ENCODE assay signal across 17 cellular contexts in the genomic region with DNA sequence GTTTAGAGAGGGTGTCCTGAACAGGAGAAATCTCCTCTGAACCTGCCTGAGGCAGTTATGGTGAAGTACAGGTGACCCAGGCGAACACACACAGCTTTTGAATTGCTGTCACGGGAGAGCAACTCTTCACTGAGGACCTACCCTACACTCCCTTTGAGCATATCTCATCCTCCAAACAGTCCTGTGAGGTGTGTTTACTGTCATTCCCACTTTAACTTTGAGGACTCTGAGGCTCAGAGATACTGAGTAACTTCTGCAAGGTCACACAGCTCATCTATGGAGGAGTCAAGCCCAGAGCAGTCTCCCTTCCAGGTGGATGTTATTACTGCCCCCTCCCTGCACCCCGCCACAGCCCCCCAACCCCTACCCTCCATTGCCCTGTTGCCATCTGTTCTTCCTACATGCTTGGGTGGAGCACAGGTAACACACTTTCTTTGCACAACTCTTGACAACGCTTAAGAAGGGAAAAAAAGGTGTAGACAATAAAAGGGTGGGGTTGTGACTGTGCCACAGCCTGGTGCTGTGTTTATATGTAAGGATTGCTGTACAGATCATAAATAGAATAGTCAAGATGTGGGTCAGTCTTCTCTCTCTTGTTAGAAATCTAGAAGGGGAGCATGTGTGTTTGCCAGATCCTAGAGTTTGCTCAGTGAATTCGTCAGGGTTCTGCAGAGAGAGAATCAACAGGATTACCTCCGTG. TPM values are rescaled to one million over a fixed set of nuclear protein-coding genes. Genes with fewer than 3 reads are reported as not detected.
DNase-seq lines count a peak whose midpoint lies in the region; ATAC-seq, FAIRE-seq and TF ChIP-seq lines count a peak whose summit lies in the region.
"Had no signal": no experiment of that assay in that cellular context is flagged by ENCODE, and none has a peak within 500 bp of the region (broad histone marks: within the 10 kb centered on the region; RNA-seq: fewer than 3 reads in every experiment).

No MANE protein-coding gene starts in this region.

- no peaks in the 10 kb centered on the region for H3K79me2 ChIP-seq in HepG2 (ENCODE audit: insufficient read depth, low read length)
- H3K79me2 ChIP-seq in mesendoderm (ENCODE audit: control insufficient read depth, insufficient read depth, low read length) = no peaks in the 10 kb centered on the region

- FAIRE-seq in HepG2 (lab: Jason Lieb, UNC) = no peak
- FAIRE-seq: GM12892 had no signal

- H3K4ac ChIP-seq in mesenchymal stem cell (ENCODE audit: low read depth in 1 of 2, low read length in 2 of 2) (no peak overlapping the region), neuronal stem cell (ENCODE audit: low read length) (no peak overlapping the region), mesendoderm (ENCODE audit: low read depth, low read length) (no peak overlapping the region)

- H3K79me1 ChIP-seq in mesenchymal stem cell (replicated peaks; ENCODE audit: low read length, poor library complexity, severe bottlenecking) (no peaks in the 10 kb centered on the region), neuronal stem cell (ENCODE audit: low read depth, low read length) (no peaks in the 10 kb centered on the region), mesendoderm (ENCODE audit: low read length) (no peaks in the 10 kb centered on the region)

- 15% methylated on average over 6 of the region's 6 CpGs for WGBS in HepG2 (ENCODE audit: low lambda C conversion rate)
- 72% methylated on average over 4 of the region's 6 CpGs for WGBS in right lobe of liver (ENCODE audit: insufficient coverage, low coverage, low lambda C conversion rate, missing lambda C conversion rate)
- 96% methylated on average over 6 of the region's 6 CpGs for WGBS in mesenchymal stem cell
- WGBS in neuronal stem cell (ENCODE audit: extremely low coverage in 2 of 2, insufficient read length in 2 of 2, insufficient replicate concordance in 1 of 2), 2 donors = no CpG with 5 or more reads among the region's 6 CpGs
- no CpG with 5 or more reads among the region's 6 CpGs for WGBS in mesendoderm (ENCODE audit: extremely low coverage, insufficient coverage, low lambda C conversion rate)

- BruUV-seq in HepG2 (replicated peaks; lab: Mats Ljungman, UMichigan) = no TSS peak

- H2BK12ac ChIP-seq in mesenchymal stem cell (ENCODE audit: low read length in 2 of 2) (no peak overlapping the region), neuronal stem cell (ENCODE audit: low read length) (no peak overlapping the region)

- TF ChIP-seq EP300 in HepG2 (IDR thresholded peaks at IDR 0.05; ENCODE audit: low read depth in 2 of 2, low read length in 2 of 2) (no peak), HepG2 (CRISPR knock-in tag; IDR thresholded peaks at IDR 0.05; ENCODE audit: borderline replicate concordance) (no peak)

- in situ Hi-C loops in HepG2 (cut with HindIII; ENCODE audit: extremely low pct_ligation_motif_present, low pct_unique_long_range_greater_than_20kb) = no loop called here

- no peak overlapping the region for H4K5ac ChIP-seq in mesendoderm (ENCODE audit: low read length)

- intact Hi-C loops in HepG2 (cut with micrococcal nuclease; ENCODE audit: unreplicated experiment) = loop anchor here (1.0 to 5.0 kb wide), 4 partner anchors 32 to 128 kb away; partner anchors contain the start of gene REV3L
- intact Hi-C loops in right lobe of liver (cut with DNase I) = no loop called here

- H2BK5ac ChIP-seq in mesenchymal stem cell (ENCODE audit: low read depth, low read length, poor library complexity, severe bottlenecking) = no peak overlapping the region
- H2BK5ac ChIP-seq in neuronal stem cell (ENCODE audit: low read length) = no peak overlapping the region
- H2BK5ac ChIP-seq in mesendoderm (ENCODE audit: low read length) = no peak overlapping the region

- H2BK120ac ChIP-seq in mesenchymal stem cell (ENCODE audit: low read depth, low read length) = no peak overlapping the region
- peak overlapping the region; percentile 32 for H2BK120ac ChIP-seq in neuronal stem cell (ENCODE audit: low read depth, low read length)
- H2BK120ac ChIP-seq in mesendoderm (ENCODE audit: low read depth, low read length) = no peak overlapping the region

- CTCF ChIA-PET in HepG2 (lab: Yijun Ruan, JAX; ENCODE audit: low intra/inter-chr PET ratio, low total read pairs) = no interaction called here

- H3K27ac ChIP-seq in HepG2 (ENCODE audit: extremely low read length, insufficient read depth, low read length) (peak overlapping the region; percentile 35), right lobe of liver (no peak overlapping the region), mesenchymal stem cell (ENCODE audit: low read length, poor library complexity, severe bottlenecking) (no peak overlapping the region), neuronal stem cell (replicated peaks; ENCODE audit: low read length) (no peak overlapping the region), mesendoderm (ENCODE audit: low read depth, low read length) (no peak overlapping the region)
- H3K27ac ChIP-seq: C4-2B had no signal

- no peaks in the 10 kb centered on the region for H3K36me3 ChIP-seq in HepG2 (replicated peaks in 1 of 2; ENCODE audit: control insufficient read depth in 1 of 2, insufficient read depth in 2 of 2, low read length in 2 of 2)
- H3K36me3 ChIP-seq in right lobe of liver = no peaks in the 10 kb centered on the region
- H3K36me3 ChIP-seq in mesenchymal stem cell (ENCODE audit: control insufficient read depth in 1 of 2, insufficient read depth in 2 of 2, low read depth in 1 of 2, low read length in 2 of 2) = no peaks in the 10 kb centered on the region
- no peaks in the 10 kb centered on the region for H3K36me3 ChIP-seq in neuronal stem cell (replicated peaks in 1 of 2; ENCODE audit: control insufficient read depth in 2 of 2, insufficient read depth in 2 of 2, low read length in 2 of 2)
- H3K36me3 ChIP-seq in mesendoderm (ENCODE audit: control insufficient read depth, insufficient read depth, low read length) = no peaks in the 10 kb centered on the region

- H2AK5ac ChIP-seq in mesenchymal stem cell (ENCODE audit: low read length, severe bottlenecking) (peak overlapping the region; percentile 43), neuronal stem cell (ENCODE audit: low read depth, low read length) (peak overlapping the region; percentile 19), mesendoderm (ENCODE audit: low read length) (no peak overlapping the region)

- no peaks in the 10 kb centered on the region for H4K20me1 ChIP-seq in HepG2 (ENCODE audit: insufficient read depth, low read length)

- no peak for TF ChIP-seq RAD21 in HepG2 (CRISPR knock-in tag; IDR thresholded peaks at IDR 0.05)

- H3K4me2 ChIP-seq in HepG2 (ENCODE audit: low read depth, low read length) = peak overlapping the region; percentile 66
- no peak overlapping the region for H3K4me2 ChIP-seq in mesenchymal stem cell (ENCODE audit: low read length, poor library complexity, severe bottlenecking)
- H3K4me2 ChIP-seq in neuronal stem cell (ENCODE audit: insufficient read depth, low read length, poor library complexity, severe bottlenecking) = no peak overlapping the region
- H3K4me2 ChIP-seq in mesendoderm (ENCODE audit: low read length) = no peak overlapping the region
- H3K4me2 ChIP-seq: GM23338 had no signal

- TF ChIP-seq POLR2A in HepG2 (IDR thresholded peaks at IDR 0.05; ENCODE audit: insufficient read depth in 1 of 2, low read depth in 2 of 2, low read length in 2 of 2) = no peak
- TF ChIP-seq POLR2A in right lobe of liver (IDR thresholded peaks at IDR 0.05) = no peak

- no peak for ATAC-seq in HepG2
- no peak for ATAC-seq in right lobe of liver
- ATAC-seq: GM23338 had no signal

- H3K4me1 ChIP-seq in HepG2 (ENCODE audit: insufficient read depth, low read length) (peaks cover 84% of the 10 kb centered on the region), right lobe of liver (peaks cover 0 to 13% (median 2%) of the 10 kb centered on the region in 4 donors), mesenchymal stem cell (ENCODE audit: control insufficient read depth, insufficient read depth, low read depth, low read length) (peaks cover 8% of the 10 kb centered on the region), neuronal stem cell (ENCODE audit: control insufficient read depth in 2 of 2, insufficient read depth in 1 of 2, low read depth in 1 of 2, low read length in 2 of 2) (peaks cover 12 to 14% of the 10 kb centered on the region in 2 donors), mesendoderm (ENCODE audit: control insufficient read depth, low read depth, low read length) (no peaks in the 10 kb centered on the region)

- H3K9me3 ChIP-seq in HepG2 (ENCODE audit: low read length) (no peaks in the 10 kb centered on the region), right lobe of liver (no peaks in the 10 kb centered on the region), mesenchymal stem cell (ENCODE audit: control insufficient read depth, low read length) (no peaks in the 10 kb centered on the region), neuronal stem cell (replicated peaks in 1 of 2; ENCODE audit: control insufficient read depth in 2 of 2, insufficient read depth in 1 of 2, low read depth in 1 of 2, low read length in 2 of 2) (peaks cover 4 to 9% of the 10 kb centered on the region in 2 donors)

- POLR2A ChIA-PET in HepG2 (lab: Yijun Ruan, JAX) = interaction anchor here (1.8 kb wide), 1 partner anchor 38 kb away, joined by 4 read pairs; no protein-coding TSS in a partner anchor

- H3K23ac ChIP-seq in mesenchymal stem cell (ENCODE audit: low read length in 2 of 2) = no peak overlapping the region
- no peak overlapping the region for H3K23ac ChIP-seq in neuronal stem cell (ENCODE audit: low read depth, low read length, poor library complexity)
- no peak overlapping the region for H3K23ac ChIP-seq in mesendoderm (ENCODE audit: low read length)

- H2BK15ac ChIP-seq in mesenchymal stem cell (ENCODE audit: low read depth, poor library complexity, severe bottlenecking) = no peak overlapping the region
- H2BK15ac ChIP-seq in neuronal stem cell (ENCODE audit: low read length) = no peak overlapping the region
- no peak overlapping the region for H2BK15ac ChIP-seq in mesendoderm (replicated peaks; ENCODE audit: low read depth)

- H3K56ac ChIP-seq in mesendoderm (ENCODE audit: low read length) = no peak overlapping the region

- no peaks in the 10 kb centered on the region; a peak in 1 of 5 replicates for H3K27me3 ChIP-seq in HepG2 (ENCODE audit: control insufficient read depth in 1 of 2, insufficient read depth in 2 of 2, low read length in 2 of 2)
- H3K27me3 ChIP-seq in right lobe of liver = no peaks in the 10 kb centered on the region
- H3K27me3 ChIP-seq in mesenchymal stem cell (ENCODE audit: control insufficient read depth in 1 of 2, insufficient read depth in 1 of 2, low read length in 2 of 2) = peaks cover 0 to 3% of the 10 kb centered on the region in 2 experiments
- H3K27me3 ChIP-seq in neuronal stem cell (ENCODE audit: control insufficient read depth in 3 of 3, insufficient read depth in 3 of 3, low read depth in 1 of 3, low read length in 3 of 3) = no peaks in the 10 kb centered on the region
- no peaks in the 10 kb centered on the region for H3K27me3 ChIP-seq in mesendoderm (ENCODE audit: insufficient read depth, low read length, poor library complexity)

- no peak overlapping the region for H2AFZ ChIP-seq in HepG2 (ENCODE audit: low read length)
- no peak overlapping the region for H2AFZ ChIP-seq in mesenchymal stem cell (ENCODE audit: low read depth, low read length)
- no peak overlapping the region for H2AFZ ChIP-seq in neuronal stem cell (ENCODE audit: low read length)

- H3K4me3 ChIP-seq in HepG2 (replicated peaks in 1 of 3; ENCODE audit: insufficient read depth in 1 of 3, low read depth in 2 of 3, low read length in 3 of 3) = peak overlapping the region; percentile 2 to 19 (median 8); a peak in 2 of 6 replicates
- no peak overlapping the region for H3K4me3 ChIP-seq in right lobe of liver
- no peak overlapping the region for H3K4me3 ChIP-seq in mesenchymal stem cell (ENCODE audit: insufficient read depth in 1 of 2, low read depth in 1 of 2, low read length in 2 of 2)
- no peak overlapping the region for H3K4me3 ChIP-seq in neuronal stem cell (ENCODE audit: low read length in 2 of 2)
- no peak overlapping the region for H3K4me3 ChIP-seq in mesendoderm (ENCODE audit: low read length)
- H3K4me3 ChIP-seq: GM23338 had no signal

- no peak overlapping the region for H4K8ac ChIP-seq in mesenchymal stem cell (ENCODE audit: low read length)
- H4K8ac ChIP-seq in neuronal stem cell (ENCODE audit: low read depth, low read length) = no peak overlapping the region
- no peak overlapping the region for H4K8ac ChIP-seq in mesendoderm (ENCODE audit: low read depth, low read length)

- DNase-seq in HepG2 (ENCODE audit: low spot score) (no peak), right lobe of liver (no peak), mesenchymal stem cell (no peak), neuronal stem cell (ENCODE audit: low spot score) (no peak), KG1 (lab: John Stamatoyannopoulos, UW) (no peak), mesendoderm (no peak), HCEC 1CT (no peak)
- DNase-seq in activated naive CD4-positive, alpha-beta T cell (lab: John Stamatoyannopoulos, UW) = no peak
- DNase-seq: 8988T; ACHN; CD4-positive, alpha-beta memory T cell; DND-41; GDM1; H7 had no signal

- TF ChIP-seq CTCF in HepG2 (CRISPR knock-in tag; IDR thresholded peaks at IDR 0.05) (no peak), right lobe of liver (IDR thresholded peaks at IDR 0.05) (no peak)

- H3K9ac ChIP-seq in HepG2 (ENCODE audit: insufficient read depth, low read depth, low read length) (0 out of 2 replicates have a peak overlapping the region, but pooled peaks have one; percentile 2), mesenchymal stem cell (ENCODE audit: low read length) (no peak overlapping the region), neuronal stem cell (ENCODE audit: low read depth, low read length, poor library complexity) (no peak overlapping the region), mesendoderm (ENCODE audit: low read length) (no peak overlapping the region)

- H4K91ac ChIP-seq in mesenchymal stem cell (ENCODE audit: low read length) (no peak overlapping the region), neuronal stem cell (ENCODE audit: low read depth, low read length, poor library complexity) (no peak overlapping the region)

- H3K18ac ChIP-seq in mesenchymal stem cell (ENCODE audit: low read depth in 1 of 2, low read length in 2 of 2) (no peak overlapping the region), neuronal stem cell (ENCODE audit: low read length) (peak overlapping the region; percentile 16), mesendoderm (ENCODE audit: low read length) (no peak overlapping the region)

- H3K14ac ChIP-seq in mesenchymal stem cell (ENCODE audit: low read length in 2 of 2) (no peak overlapping the region), neuronal stem cell (ENCODE audit: low read length) (no peak overlapping the region)

RNA-seq across cellular contexts. Expression of gene TRAF3IP2, which starts 4.3 kb away (rescaled TPM):
- total RNA-seq in HepG2 (2016; rRNA removed; fragmentation: Illumina TruSeq; extraction: Trizol) (7.2 and 8.1 TPM in 2 replicates), right lobe of liver (10 to 100 TPM in 2 of 6 experiments, 1 to 10 TPM in 4; 5.0 to 21.9 (median 8.6) TPM)
- 3.0 and 3.4 TPM in 2 replicates for total RNA-seq in HepG2 (2016; cell fraction: cytosol; rRNA removed; fragmentation: Illumina TruSeq; extraction: Trizol; ENCODE audit: low read depth)
- total RNA-seq in HepG2 (2016; cell fraction: insoluble cytoplasmic fraction; rRNA removed; fragmentation: Illumina TruSeq; extraction: Trizol) = 6.7 and 7.7 TPM in 2 replicates
- total RNA-seq in HepG2 (2016; cell fraction: membrane; rRNA removed; fragmentation: Illumina TruSeq; extraction: Trizol) = 8.2 and 8.7 TPM in 2 replicates
- 4.9 and 7.7 TPM in 2 replicates for total RNA-seq in HepG2 (2016; cell fraction: nucleus; rRNA removed; fragmentation: Illumina TruSeq; extraction: Trizol)
- polyA plus RNA-seq in HepG2 (2011; rRNA removed) = 6.7 and 9.0 TPM in 2 replicates
- 6.2 and 8.5 TPM in 2 replicates for polyA plus RNA-seq in HepG2 (2011; cell fraction: cytosol; rRNA removed)
- polyA plus RNA-seq in HepG2 (2011; cell fraction: nucleus; rRNA removed) = 3.9 and 4.2 TPM in 2 replicates
- 7.5 and 14.6 TPM in 2 replicates for polyA plus RNA-seq in HepG2 (2012)
- polyA plus RNA-seq in HepG2 (2016; cell fraction: cytosol; fragmentation: Illumina TruSeq; extraction: Trizol; ENCODE audit: low read depth) = 2.9 and 3.1 TPM in 2 replicates
- 7.0 and 10.0 TPM in 2 replicates for polyA plus RNA-seq in HepG2 (2016; cell fraction: insoluble cytoplasmic fraction; fragmentation: Illumina TruSeq; extraction: Trizol; ENCODE audit: low read depth)
- polyA plus RNA-seq in HepG2 (2016; cell fraction: membrane; fragmentation: Illumina TruSeq; extraction: Trizol; ENCODE audit: low read depth) = 5.9 and 7.5 TPM in 2 replicates
- 4.2 and 6.1 TPM in 2 replicates for polyA plus RNA-seq in HepG2 (2016; cell fraction: nucleus; fragmentation: Illumina TruSeq; extraction: Trizol; ENCODE audit: insufficient read depth, low read depth)
- polyA minus RNA-seq in HepG2 (2011; rRNA and poly(A)+ RNA removed; ENCODE audit: low replicate concordance) = 22.7 and 33.3 TPM in 2 replicates
- polyA minus RNA-seq in HepG2 (2011; cell fraction: cytosol; rRNA and poly(A)+ RNA removed) = 5.7 and 6.9 TPM in 2 replicates
- 5.8 TPM in 2 replicates for polyA minus RNA-seq in HepG2 (2011; cell fraction: nucleus; rRNA and poly(A)+ RNA removed)
- 12.5 TPM for polyA plus RNA-seq in mesenchymal stem cell (2013, experiment 1 of 2)
- polyA plus RNA-seq in mesenchymal stem cell (2013, experiment 2 of 2) = 13.1 TPM
- polyA plus RNA-seq in neuronal stem cell (2013, experiment 1 of 2) = 2.5 TPM
- polyA plus RNA-seq in neuronal stem cell (2013, experiment 2 of 2) = 2.1 TPM
- 23.9 TPM for polyA plus RNA-seq in mesendoderm (2013, experiment 1 of 2)
- polyA plus RNA-seq in mesendoderm (2013, experiment 2 of 2) = 23.3 TPM

Comparison
In these comparisons a context has a peak if more than half of its experiments do, and no peak if none do; other contexts are left out.
1. H3K4me3 ChIP-seq: peak in HepG2 (3 of 3); none in right lobe of liver (0 of 3), mesenchymal stem cell (0 of 2), neuronal stem cell (0 of 2) and mesendoderm (single experiment).